ENCODE assay signal across 25 cellular contexts in genomic region chr5:67238191-67238590, GRCh38. TPM values are rescaled to one million over a fixed set of nuclear protein-coding genes. Genes with fewer than 3 reads are reported as not detected.
DNase-seq lines count a peak whose midpoint lies in the region; ATAC-seq and TF ChIP-seq lines count a peak whose summit lies in the region.
"Had no signal": no experiment of that assay in that cellular context is flagged by ENCODE, and none has a peak within 500 bp of the region (broad histone marks: within the 10 kb centered on the region; RNA-seq: fewer than 3 reads in every experiment).

No MANE protein-coding gene starts in this region.

- POLR2A ChIA-PET in A673 (lab: Charles Lee; ENCODE audit: low non-redundant PET): no interaction called here

- ATAC-seq in Right ventricle myocardium inferior: no peak
- ATAC-seq: HCT116; left lung; right cardiac atrium; stimulated activated naive CD8-positive, alpha-beta T cell treated with anti-CD3 and anti-CD28 coated beads, Interleukin-15, Interleukin-2, amounts not matched to agents 100 U/mL and 50 U/mL, for 24 hours had no signal

- no peak for TF ChIP-seq CTCF in A673 (conservative IDR thresholded peaks at IDR 0.05; ENCODE audit: low read depth, low read length)
- no peak for TF ChIP-seq CTCF in chondrocyte (IDR thresholded peaks at IDR 0.05)
- no peak for TF ChIP-seq CTCF in neural progenitor cell (IDR thresholded peaks at IDR 0.05)

- H3K79me2 ChIP-seq in neural progenitor cell (ENCODE audit: low read depth): no peaks in the 10 kb centered on the region

- H3K4me3 Mint-ChIP-seq in chondrocyte (ENCODE audit: unreplicated experiment): no peak overlapping the region
- H3K4me3 Mint-ChIP-seq in neural progenitor cell: no peak overlapping the region
- H3K4me3 Mint-ChIP-seq: CD14-positive monocyte had no signal

- peaks cover 16% of the 10 kb centered on the region for H3K4me1 Mint-ChIP-seq in chondrocyte (ENCODE audit: low read depth)
- H3K4me1 Mint-ChIP-seq in neural progenitor cell: peaks cover 42% of the 10 kb centered on the region

- H3F3A ChIP-seq in neural progenitor cell (ENCODE audit: low read depth): no peaks in the 10 kb centered on the region

- no peak overlapping the region for H3K4me2 ChIP-seq in neural progenitor cell

- H3K27me3 Mint-ChIP-seq in chondrocyte (ENCODE audit: low read depth) (no peaks in the 10 kb centered on the region), neural progenitor cell (ENCODE audit: insufficient read depth, low read depth) (no peaks in the 10 kb centered on the region)

- H2AFZ ChIP-seq in neural progenitor cell (replicated peaks): no peak overlapping the region

- H3K9me3 ChIP-seq in A673 (ENCODE audit: low read depth, low read length, poor library complexity, severe bottlenecking) (no peaks in the 10 kb centered on the region), neural progenitor cell (ENCODE audit: low read depth) (no peaks in the 10 kb centered on the region)
- H3K9me3 ChIP-seq: adrenal gland, left lung had no signal

- no peaks in the 10 kb centered on the region for H4K20me1 ChIP-seq in neural progenitor cell (ENCODE audit: low read depth)

- BruUV-seq in A673 (replicated peaks; lab: Mats Ljungman, UMichigan): no TSS peak

- no peak overlapping the region for H3K4me3 ChIP-seq in A673 (ENCODE audit: low read depth, low read length, poor library complexity, severe bottlenecking)
- H3K4me3 ChIP-seq in neural progenitor cell: no peak overlapping the region
- H3K4me3 ChIP-seq: adrenal gland, dorsolateral prefrontal cortex, left lung had no signal

- peak overlapping the region; percentile 55 for H3K27ac Mint-ChIP-seq in chondrocyte (ENCODE audit: unreplicated experiment)
- peak overlapping the region; percentile 83 for H3K27ac Mint-ChIP-seq in neural progenitor cell
- H3K27ac Mint-ChIP-seq: CD14-positive monocyte had no signal

- H3K27me3 ChIP-seq in A673 (replicated peaks; ENCODE audit: insufficient read depth, low read depth, low read length, poor library complexity): no peaks in the 10 kb centered on the region
- H3K27me3 ChIP-seq in neural progenitor cell: no peaks in the 10 kb centered on the region
- H3K27me3 ChIP-seq: adrenal gland, dorsolateral prefrontal cortex, left lung had no signal

- H3K36me3 Mint-ChIP-seq in chondrocyte (ENCODE audit: low read depth): no peaks in the 10 kb centered on the region
- H3K36me3 Mint-ChIP-seq in neural progenitor cell: no peaks in the 10 kb centered on the region
- H3K36me3 Mint-ChIP-seq: CD14-positive monocyte had no signal

- no peak overlapping the region for H3K9ac ChIP-seq in neural progenitor cell

- peak overlapping the region; percentile 39 for H3K27ac ChIP-seq in A673 (ENCODE audit: low read depth, low read length, poor library complexity, severe bottlenecking)
- no peak overlapping the region for H3K27ac ChIP-seq in neural progenitor cell
- H3K27ac ChIP-seq: adrenal gland, dorsolateral prefrontal cortex, epithelial cell of prostate, left lung had no signal

- H3K9me3 Mint-ChIP-seq in chondrocyte (ENCODE audit: low read depth): no peaks in the 10 kb centered on the region
- peaks cover 3% of the 10 kb centered on the region for H3K9me3 Mint-ChIP-seq in neural progenitor cell
- H3K9me3 Mint-ChIP-seq: CD14-positive monocyte had no signal

- CTCF ChIA-PET in A673 (lab: Charles Lee): no interaction called here

- H3K4me1 ChIP-seq in A673 (ENCODE audit: insufficient read depth, low read length, poor library complexity, severe bottlenecking) (peaks cover 52% of the 10 kb centered on the region), neural progenitor cell (no peaks in the 10 kb centered on the region)

- H3K36me3 ChIP-seq in A673 (ENCODE audit: insufficient read depth, low read length, poor library complexity, severe bottlenecking): no peaks in the 10 kb centered on the region
- H3K36me3 ChIP-seq in neural progenitor cell: no peaks in the 10 kb centered on the region
- H3K36me3 ChIP-seq: adrenal gland, left lung had no signal

- intact Hi-C loops in A673 (cut with micrococcal nuclease; ENCODE audit: unreplicated experiment) (no loop called here), Right ventricle myocardium inferior (cut with DNase I) (no loop called here)

- DNase-seq in A673 (ENCODE audit: low spot score) (peak; percentile 50), HT1080 (ENCODE audit: low read depth) (peak; percentile 11), chondrocyte (ENCODE audit: low spot score) (no peak), neural progenitor cell (ENCODE audit: low spot score) (no peak), glomerular visceral epithelial cell (ENCODE audit: extremely low spot score) (no peak), anterior cingulate cortex (lab: John Stamatoyannopoulos, UW) (no peak), mesenteric fat pad (ENCODE audit: low spot score) (no peak), Right ventricle myocardium inferior (ENCODE audit: missing footprints) (no peak)
- DNase-seq: activated CD4-positive, alpha-beta T cell treated with anti-CD3 and anti-CD28 coated beads for 4 hours; adrenal gland; caudate nucleus; DMS 273 treated with DMSO at 0.1 percent for 48 hours; dorsolateral prefrontal cortex; KBM-7; left lung; NCI-H1048; NCI-H2029 treated with DMSO at 0.1 percent for 48 hours; NCI-H510A; occipital lobe; right cardiac atrium; stimulated activated naive CD8-positive, alpha-beta T cell treated with anti-CD3 and anti-CD28 coated beads, Interleukin-15, Interleukin-2, amounts not matched to agents 100 U/mL and 50 U/mL, for 24 hours; trophoblast cell had no signal

RNA-seq across cellular contexts. Expression of gene CD180, which starts 41.6 kb away (rescaled TPM):
- 0.24 TPM in 1 of 2 replicates, not detected in the other for total RNA-seq in A673 (2021)
- total RNA-seq in HT1080 (2014; rRNA removed; shearing (Covaris generic)): 0.20 and 0.43 TPM in 2 replicates
- polyA plus RNA-seq in HT1080 (2015; cell fraction: cytosol; rRNA removed): 0.02 and 0.06 TPM in 2 replicates
- 0.04 and 0.05 TPM in 2 replicates for polyA plus RNA-seq in HT1080 (2015; cell fraction: nucleus; rRNA removed)
- total RNA-seq in chondrocyte: not detected in 3 replicates
- total RNA-seq in neural progenitor cell (ENCODE audit: low replicate concordance): not detected in 2 replicates
- total RNA-seq in mesenteric fat pad: 2.6 TPM
- 1.6 TPM for total RNA-seq in Right ventricle myocardium inferior

Comparison
In these comparisons a context has a peak if more than half of its experiments do, and no peak if none do; other contexts are left out.
1. DNase-seq: peak in A673 (single experiment) and HT1080 (single experiment); none in chondrocyte (single experiment), neural progenitor cell (single experiment), glomerular visceral epithelial cell (single experiment), anterior cingulate cortex (0 of 58), mesenteric fat pad (single experiment) and Right ventricle myocardium inferior (single experiment).